In the genomic region with DNA sequence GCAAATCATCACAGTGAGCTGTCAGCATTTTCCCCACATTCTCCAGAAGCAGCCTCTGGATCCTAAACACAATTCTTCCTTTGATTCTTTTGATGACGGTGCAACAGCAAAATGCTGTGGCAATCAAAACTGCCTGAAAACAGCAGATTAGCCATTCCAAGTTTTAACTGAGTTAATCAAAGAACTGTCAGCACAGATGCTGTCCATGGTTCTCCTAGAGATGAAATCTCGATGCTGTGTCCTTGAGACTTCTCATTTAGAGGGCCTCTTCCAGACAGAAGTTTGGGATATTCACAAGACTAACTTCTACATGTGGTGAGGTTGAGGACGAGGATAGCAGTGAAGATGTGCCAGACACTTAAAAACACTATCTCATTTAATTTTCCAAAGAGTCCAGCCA, we compare ENCODE assay signal across 26 cellular contexts. TPM values are rescaled to one million over a fixed set of nuclear protein-coding genes. Genes with fewer than 3 reads are reported as not detected.
DNase-seq lines count a peak whose midpoint lies in the region; ATAC-seq and TF ChIP-seq lines count a peak whose summit lies in the region.
"Had no signal": no experiment of that assay in that cellular context is flagged by ENCODE, and none has a peak within 500 bp of the region (broad histone marks: within the 10 kb centered on the region; RNA-seq: fewer than 3 reads in every experiment).

No MANE protein-coding gene starts in this region.

- intact Hi-C loops in activated CD8-positive, alpha-beta T cell treated with anti-CD3 and anti-CD28 coated beads for 36 hours (cut with micrococcal nuclease): no loop called here

- H3K27ac Mint-ChIP-seq in activated CD8-positive, alpha-beta T cell treated with anti-CD3 and anti-CD28 coated beads for 36 hours: no peak overlapping the region
- H3K27ac Mint-ChIP-seq in stimulated activated naive B cell treated with anti-CD40 and anti-IgM and Interleukin-4, amounts not matched to agents 10 μg/mL and 1 μg/mL and 100 μg/mL, for 72 hours: no peak overlapping the region
- H3K27ac Mint-ChIP-seq: B cell; CD14-positive monocyte; CD8-positive, alpha-beta memory T cell had no signal

- DNase-seq in GM03348 (ENCODE audit: low spot score) (peak; percentile 15), foreskin melanocyte (peak; percentile 38), substantia nigra (lab: John Stamatoyannopoulos, UW) (no peak), cortex of kidney (lab: John Stamatoyannopoulos, UW) (no peak)
- no peak for DNase-seq in activated CD8-positive, alpha-beta T cell treated with anti-CD3 and anti-CD28 coated beads for 36 hours
- no peak for DNase-seq in stimulated activated naive B cell treated with anti-CD40 and anti-IgM and Interleukin-4, amounts not matched to agents 10 μg/mL and 1 μg/mL and 100 μg/mL, for 72 hours
- DNase-seq: Calu3; CD8-positive, alpha-beta memory T cell; DMS79 treated with DMSO at 0.1 percent for 48 hours; GF-D8; H7; KG1; MG63; NCI-H1105 treated with DMSO at 0.1 percent for 48 hours; NCI-H146; NCI-H1930; NCI-H2107; NCI-H524 treated with DMSO at 0.1 percent for 48 hours; NCI-H774; PC-3; SJCRH30 had no signal

- H3K4me3 Mint-ChIP-seq in activated CD8-positive, alpha-beta T cell treated with anti-CD3 and anti-CD28 coated beads for 36 hours: no peak overlapping the region
- H3K4me3 Mint-ChIP-seq in stimulated activated naive B cell treated with anti-CD40 and anti-IgM and Interleukin-4, amounts not matched to agents 10 μg/mL and 1 μg/mL and 100 μg/mL, for 72 hours: no peak overlapping the region
- H3K4me3 Mint-ChIP-seq: B cell; CD14-positive monocyte; CD8-positive, alpha-beta memory T cell had no signal

- no peak for ATAC-seq in activated CD8-positive, alpha-beta T cell treated with anti-CD3 and anti-CD28 coated beads for 36 hours
- no peak for ATAC-seq in stimulated activated naive B cell treated with anti-CD40 and anti-IgM and Interleukin-4, amounts not matched to agents 10 μg/mL and 1 μg/mL and 100 μg/mL, for 72 hours (replicated peaks)
- ATAC-seq: HepG2, PC-3, Right ventricle myocardium inferior had no signal

- CTCF ChIA-PET in activated CD8-positive, alpha-beta T cell treated with anti-CD3 and anti-CD28 coated beads for 36 hours (lab: Charles Lee): interaction anchor here (1.3 to 1.4 kb wide), 2 partner anchors 15 to 16 kb away, joined by 3 read pairs; no protein-coding TSS in a partner anchor

- H3K4me1 Mint-ChIP-seq in activated CD8-positive, alpha-beta T cell treated with anti-CD3 and anti-CD28 coated beads for 36 hours (ENCODE audit: low read depth): no peaks in the 10 kb centered on the region
- H3K4me1 Mint-ChIP-seq in stimulated activated naive B cell treated with anti-CD40 and anti-IgM and Interleukin-4, amounts not matched to agents 10 μg/mL and 1 μg/mL and 100 μg/mL, for 72 hours: peaks cover 0 to 2% of the 10 kb centered on the region in 2 donors
- H3K4me1 Mint-ChIP-seq: B cell; CD14-positive monocyte; CD8-positive, alpha-beta memory T cell had no signal

- no peaks in the 10 kb centered on the region for H3K36me3 Mint-ChIP-seq in activated CD8-positive, alpha-beta T cell treated with anti-CD3 and anti-CD28 coated beads for 36 hours (ENCODE audit: low read depth)
- no peaks in the 10 kb centered on the region for H3K36me3 Mint-ChIP-seq in stimulated activated naive B cell treated with anti-CD40 and anti-IgM and Interleukin-4, amounts not matched to agents 10 μg/mL and 1 μg/mL and 100 μg/mL, for 72 hours
- H3K36me3 Mint-ChIP-seq: CD14-positive monocyte had no signal

- no peaks in the 10 kb centered on the region for H3K9me3 Mint-ChIP-seq in activated CD8-positive, alpha-beta T cell treated with anti-CD3 and anti-CD28 coated beads for 36 hours
- no peaks in the 10 kb centered on the region for H3K9me3 Mint-ChIP-seq in stimulated activated naive B cell treated with anti-CD40 and anti-IgM and Interleukin-4, amounts not matched to agents 10 μg/mL and 1 μg/mL and 100 μg/mL, for 72 hours
- H3K9me3 Mint-ChIP-seq: CD14-positive monocyte; CD8-positive, alpha-beta memory T cell had no signal

- TF ChIP-seq CTCF in activated CD8-positive, alpha-beta T cell treated with anti-CD3 and anti-CD28 coated beads for 36 hours (IDR thresholded peaks at IDR 0.05): no peak

- POLR2A ChIA-PET in activated CD8-positive, alpha-beta T cell treated with anti-CD3 and anti-CD28 coated beads for 36 hours (lab: Charles Lee): no interaction called here

- H3K27me3 Mint-ChIP-seq in activated CD8-positive, alpha-beta T cell treated with anti-CD3 and anti-CD28 coated beads for 36 hours: peaks cover 6% of the 10 kb centered on the region
- H3K27me3 Mint-ChIP-seq in stimulated activated naive B cell treated with anti-CD40 and anti-IgM and Interleukin-4, amounts not matched to agents 10 μg/mL and 1 μg/mL and 100 μg/mL, for 72 hours: peaks cover 21 to 27% of the 10 kb centered on the region in 2 donors

- peak overlapping the region; percentile 31 for H3K27ac ChIP-seq in substantia nigra (ENCODE audit: low read depth, low read length, poor library complexity, severe bottlenecking)
- H3K27ac ChIP-seq: SJCRH30 had no signal

TF ChIP-seq in PFSK-1, 5 proteins besides CTCF, POLR2A, EP300 and RAD21:
- TF ChIP-seq SIN3A (IDR thresholded peaks at IDR 0.05; ENCODE audit: borderline replicate concordance, insufficient read depth, low read length) (no peak), POLR2AphosphoS5 (IDR thresholded peaks at IDR 0.05; ENCODE audit: low read depth, low read length) (no peak), FOXP2 (optimal IDR thresholded peaks at IDR 0.05; ENCODE audit: borderline replicate concordance, extremely low read depth, extremely low read length, insufficient read depth) (no peak)
- TF ChIP-seq, protein P1, sequence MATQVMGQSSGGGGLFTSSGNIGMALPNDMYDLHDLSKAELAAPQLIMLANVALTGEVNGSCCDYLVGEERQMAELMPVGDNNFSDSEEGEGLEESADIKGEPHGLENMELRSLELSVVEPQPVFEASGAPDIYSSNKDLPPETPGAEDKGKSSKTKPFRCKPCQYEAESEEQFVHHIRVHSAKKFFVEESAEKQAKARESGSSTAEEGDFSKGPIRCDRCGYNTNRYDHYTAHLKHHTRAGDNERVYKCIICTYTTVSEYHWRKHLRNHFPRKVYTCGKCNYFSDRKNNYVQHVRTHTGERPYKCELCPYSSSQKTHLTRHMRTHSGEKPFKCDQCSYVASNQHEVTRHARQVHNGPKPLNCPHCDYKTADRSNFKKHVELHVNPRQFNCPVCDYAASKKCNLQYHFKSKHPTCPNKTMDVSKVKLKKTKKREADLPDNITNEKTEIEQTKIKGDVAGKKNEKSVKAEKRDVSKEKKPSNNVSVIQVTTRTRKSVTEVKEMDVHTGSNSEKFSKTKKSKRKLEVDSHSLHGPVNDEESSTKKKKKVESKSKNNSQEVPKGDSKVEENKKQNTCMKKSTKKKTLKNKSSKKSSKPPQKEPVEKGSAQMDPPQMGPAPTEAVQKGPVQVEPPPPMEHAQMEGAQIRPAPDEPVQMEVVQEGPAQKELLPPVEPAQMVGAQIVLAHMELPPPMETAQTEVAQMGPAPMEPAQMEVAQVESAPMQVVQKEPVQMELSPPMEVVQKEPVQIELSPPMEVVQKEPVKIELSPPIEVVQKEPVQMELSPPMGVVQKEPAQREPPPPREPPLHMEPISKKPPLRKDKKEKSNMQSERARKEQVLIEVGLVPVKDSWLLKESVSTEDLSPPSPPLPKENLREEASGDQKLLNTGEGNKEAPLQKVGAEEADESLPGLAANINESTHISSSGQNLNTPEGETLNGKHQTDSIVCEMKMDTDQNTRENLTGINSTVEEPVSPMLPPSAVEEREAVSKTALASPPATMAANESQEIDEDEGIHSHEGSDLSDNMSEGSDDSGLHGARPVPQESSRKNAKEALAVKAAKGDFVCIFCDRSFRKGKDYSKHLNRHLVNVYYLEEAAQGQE (IDR thresholded peaks at IDR 0.05; ENCODE audit: insufficient read depth in 1 of 2, low read depth in 2 of 2, low read length in 2 of 2): peak; percentile 46 to 80; a peak in 3 of 4 replicates

RNA-seq across cellular contexts. Expression of a gene that starts 50.4 kb away (rescaled TPM):
- 39.9 TPM for polyA plus RNA-seq in PFSK-1 (2012; ENCODE audit: insufficient read length, low read depth)
- total RNA-seq in activated CD8-positive, alpha-beta T cell treated with anti-CD3 and anti-CD28 coated beads for 36 hours: 10 to 100 TPM; 16.0 to 18.3 TPM

Comparison
In these comparisons a context has a peak if more than half of its experiments do, and no peak if none do; other contexts are left out.
1. DNase-seq: peak in GM03348 (single experiment) and foreskin melanocyte (single experiment); none in substantia nigra (0 of 49), cortex of kidney (single experiment), activated CD8-positive, alpha-beta T cell treated with anti-CD3 and anti-CD28 coated beads for 36 hours (single experiment) and stimulated activated naive B cell treated with anti-CD40 and anti-IgM and Interleukin-4, amounts not matched to agents 10 μg/mL and 1 μg/mL and 100 μg/mL, for 72 hours (single experiment).